16 cellular contexts compared by ENCODE assay signal in genomic region chr6:167565884-167566491, GRCh38.
DNase-seq lines count a peak whose midpoint lies in the region; ATAC-seq and TF ChIP-seq lines count a peak whose summit lies in the region.
"Had no signal": no experiment of that assay in that cellular context is flagged by ENCODE, and none has a peak within 500 bp of the region (broad histone marks: within the 10 kb centered on the region; RNA-seq: fewer than 3 reads in every experiment).

No MANE protein-coding gene starts in this region.

- no peaks in the 10 kb centered on the region for H3K4me1 Mint-ChIP-seq in activated naive CD8-positive, alpha-beta T cell treated with anti-CD3 and anti-CD28 coated beads for 36 hours

- H3K9me3 ChIP-seq in testis: no peaks in the 10 kb centered on the region
- H3K9me3 ChIP-seq: BE2C, prostate gland had no signal

- peaks cover 6% of the 10 kb centered on the region for H3K27me3 Mint-ChIP-seq in activated naive CD8-positive, alpha-beta T cell treated with anti-CD3 and anti-CD28 coated beads for 36 hours
- H3K27me3 Mint-ChIP-seq: stimulated activated naive CD8-positive, alpha-beta T cell treated with anti-CD3 and anti-CD28 coated beads, Interleukin-15, Interleukin-2, amounts not matched to agents 100 ng/mL and 50 ng/mL, for 24 hours had no signal

- 59 to 69% methylated on average over 16 of the region's 16 CpGs for WGBS in lower leg skin, 2 donors
- WGBS in testis, 2 donors: 27 to 47% methylated on average over 10 to 16 of the region's 16 CpGs

- intact Hi-C loops in lower leg skin (cut with DNase I; ENCODE audit: low total_unique reads) (no loop called here), testis (cut with DNase I; ENCODE audit: low total_unique reads) (no loop called here)

- peak overlapping the region; percentile 64 to 74 for H3K27ac ChIP-seq in testis
- H3K27ac ChIP-seq: foreskin keratinocyte, prostate gland had no signal

- H3K27me3 ChIP-seq in testis: no peaks in the 10 kb centered on the region
- H3K27me3 ChIP-seq: BE2C, foreskin keratinocyte had no signal

- DNase-seq in M059J (ENCODE audit: low read depth): peak; percentile 18
- DNase-seq in fibroblast of pulmonary artery (ENCODE audit: low read depth): peak; percentile 67
- peak; percentile 31 to 82 for DNase-seq in lower leg skin (ENCODE audit: low spot score in 2 of 2)
- peak; percentile 93 for DNase-seq in testis
- no peak for DNase-seq in activated CD4-positive, alpha-beta T cell treated with anti-CD3 and anti-CD28 coated beads, Interleukin-2, amount 50 U/mL, for 48 hours
- DNase-seq in activated naive CD8-positive, alpha-beta T cell treated with anti-CD3 and anti-CD28 coated beads for 36 hours: no peak
- DNase-seq: BE2C; foreskin keratinocyte; MM.1S; NCI-H2227 treated with DMSO at 0.1 percent for 48 hours; RPMI8226; stimulated activated CD4-positive, alpha-beta T cell treated with anti-CD3 and anti-CD28 coated beads, Interleukin-4, amount 100 ng/mL, for 4 hours had no signal

- peaks cover 33% of the 10 kb centered on the region for H3K4me1 ChIP-seq in testis
- H3K4me1 ChIP-seq: BE2C, foreskin keratinocyte, prostate gland had no signal

- no peak overlapping the region for H3K27ac Mint-ChIP-seq in activated naive CD8-positive, alpha-beta T cell treated with anti-CD3 and anti-CD28 coated beads for 36 hours
- H3K27ac Mint-ChIP-seq: stimulated activated naive CD8-positive, alpha-beta T cell treated with anti-CD3 and anti-CD28 coated beads, Interleukin-15, Interleukin-2, amounts not matched to agents 100 ng/mL and 50 ng/mL, for 24 hours had no signal

- H3K9me3 Mint-ChIP-seq in activated naive CD8-positive, alpha-beta T cell treated with anti-CD3 and anti-CD28 coated beads for 36 hours: peaks cover 3% of the 10 kb centered on the region
- H3K9me3 Mint-ChIP-seq: stimulated activated naive CD8-positive, alpha-beta T cell treated with anti-CD3 and anti-CD28 coated beads, Interleukin-15, Interleukin-2, amounts not matched to agents 100 ng/mL and 50 ng/mL, for 24 hours had no signal

- no peak overlapping the region for H3K4me3 Mint-ChIP-seq in activated naive CD8-positive, alpha-beta T cell treated with anti-CD3 and anti-CD28 coated beads for 36 hours
- H3K4me3 Mint-ChIP-seq: stimulated activated naive CD8-positive, alpha-beta T cell treated with anti-CD3 and anti-CD28 coated beads, Interleukin-15, Interleukin-2, amounts not matched to agents 100 ng/mL and 50 ng/mL, for 24 hours had no signal

- H3K4me3 ChIP-seq in fibroblast of pulmonary artery (replicated peaks; ENCODE audit: low read depth, low read length) (no peak overlapping the region), lower leg skin (ENCODE audit: low read depth, poor library complexity, severe bottlenecking) (no peak overlapping the region), testis (no peak overlapping the region)
- H3K4me3 ChIP-seq: prostate gland had no signal

- no peak for TF ChIP-seq POLR2A in lower leg skin (IDR thresholded peaks at IDR 0.05)
- TF ChIP-seq POLR2A in testis (IDR thresholded peaks at IDR 0.05): no peak

- no peak for ATAC-seq in HG02938 (IDR thresholded peaks at IDR 0.05; ENCODE audit: unreplicated experiment)
- ATAC-seq in HG03460 (IDR thresholded peaks at IDR 0.05; ENCODE audit: unreplicated experiment): no peak
- ATAC-seq: foreskin keratinocyte had no signal

- no peak for TF ChIP-seq CTCF in fibroblast of pulmonary artery (IDR thresholded peaks at IDR 0.05; ENCODE audit: low read length, missing control alignments)
- TF ChIP-seq CTCF in lower leg skin (IDR thresholded peaks at IDR 0.05): no peak
- TF ChIP-seq CTCF in testis (IDR thresholded peaks at IDR 0.05): no peak

- no peaks in the 10 kb centered on the region for H3K36me3 ChIP-seq in testis (ENCODE audit: low read depth, missing control alignments)
- H3K36me3 ChIP-seq: BE2C, prostate gland had no signal

- no peaks in the 10 kb centered on the region for H3K36me3 Mint-ChIP-seq in activated naive CD8-positive, alpha-beta T cell treated with anti-CD3 and anti-CD28 coated beads for 36 hours

Comparison
In these comparisons a context has a peak if more than half of its experiments do, and no peak if none do; other contexts are left out.
1. DNase-seq: peak in M059J (single experiment), fibroblast of pulmonary artery (single experiment), lower leg skin (2 of 2) and testis (single experiment); none in activated CD4-positive, alpha-beta T cell treated with anti-CD3 and anti-CD28 coated beads, Interleukin-2, amount 50 U/mL, for 48 hours (0 of 2) and activated naive CD8-positive, alpha-beta T cell treated with anti-CD3 and anti-CD28 coated beads for 36 hours (single experiment).